ENCODE assay signal across 1 cellular context in the genomic region with DNA sequence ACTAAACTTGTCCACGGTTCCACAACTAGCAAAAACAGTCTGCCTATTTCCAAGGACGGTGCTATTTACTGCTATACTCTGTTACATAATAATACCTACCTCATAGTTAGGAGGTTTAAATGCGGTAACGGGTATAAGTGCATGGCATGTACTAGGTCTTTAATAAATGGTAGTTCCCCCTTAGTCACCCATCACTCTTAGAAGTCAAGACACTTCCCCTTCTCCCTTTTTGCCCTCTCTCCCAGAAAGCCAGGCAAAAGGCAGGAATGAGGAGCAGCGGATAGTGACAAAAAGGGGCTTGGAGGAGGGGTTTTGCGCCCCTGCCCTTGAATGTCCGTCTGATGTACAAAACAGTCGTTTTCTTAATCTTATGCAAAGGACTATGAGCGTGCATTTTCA.
TF ChIP-seq lines count a peak whose summit lies in the region.

No MANE protein-coding gene starts in this region.

TF ChIP-seq in WTC11, 78 proteins besides CTCF, POLR2A, EP300 and RAD21 (continued from another document):
- TF ChIP-seq, protein P1, sequence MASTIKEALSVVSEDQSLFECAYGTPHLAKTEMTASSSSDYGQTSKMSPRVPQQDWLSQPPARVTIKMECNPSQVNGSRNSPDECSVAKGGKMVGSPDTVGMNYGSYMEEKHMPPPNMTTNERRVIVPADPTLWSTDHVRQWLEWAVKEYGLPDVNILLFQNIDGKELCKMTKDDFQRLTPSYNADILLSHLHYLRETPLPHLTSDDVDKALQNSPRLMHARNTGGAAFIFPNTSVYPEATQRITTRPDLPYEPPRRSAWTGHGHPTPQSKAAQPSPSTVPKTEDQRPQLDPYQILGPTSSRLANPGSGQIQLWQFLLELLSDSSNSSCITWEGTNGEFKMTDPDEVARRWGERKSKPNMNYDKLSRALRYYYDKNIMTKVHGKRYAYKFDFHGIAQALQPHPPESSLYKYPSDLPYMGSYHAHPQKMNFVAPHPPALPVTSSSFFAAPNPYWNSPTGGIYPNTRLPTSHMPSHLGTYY (CRISPR knock-in tag; IDR thresholded peaks at IDR 0.05): no peak
- TF ChIP-seq MAX (CRISPR knock-in tag; IDR thresholded peaks at IDR 0.05): no peak
- TF ChIP-seq IRF2 (CRISPR knock-in tag; IDR thresholded peaks at IDR 0.05; ENCODE audit: borderline replicate concordance, low read depth): no peak
- no peak for TF ChIP-seq ZNF232 (CRISPR knock-in tag; IDR thresholded peaks at IDR 0.05)
- TF ChIP-seq, protein P2, sequence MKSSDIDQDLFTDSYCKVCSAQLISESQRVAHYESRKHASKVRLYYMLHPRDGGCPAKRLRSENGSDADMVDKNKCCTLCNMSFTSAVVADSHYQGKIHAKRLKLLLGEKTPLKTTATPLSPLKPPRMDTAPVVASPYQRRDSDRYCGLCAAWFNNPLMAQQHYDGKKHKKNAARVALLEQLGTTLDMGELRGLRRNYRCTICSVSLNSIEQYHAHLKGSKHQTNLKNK (CRISPR knock-in tag; IDR thresholded peaks at IDR 0.05): no peak
- TF ChIP-seq, protein P3, sequence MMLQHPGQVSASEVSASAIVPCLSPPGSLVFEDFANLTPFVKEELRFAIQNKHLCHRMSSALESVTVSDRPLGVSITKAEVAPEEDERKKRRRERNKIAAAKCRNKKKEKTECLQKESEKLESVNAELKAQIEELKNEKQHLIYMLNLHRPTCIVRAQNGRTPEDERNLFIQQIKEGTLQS (CRISPR knock-in tag; conservative IDR thresholded peaks at IDR 0.05): no peak
- TF ChIP-seq CBFB (CRISPR knock-in tag; IDR thresholded peaks at IDR 0.05; ENCODE audit: low read depth): no peak
- no peak for TF ChIP-seq GABPB1 (CRISPR knock-in tag; IDR thresholded peaks at IDR 0.05)
- no peak for TF ChIP-seq SMAD3 (CRISPR knock-in tag; IDR thresholded peaks at IDR 0.05; ENCODE audit: borderline replicate concordance)
- no peak for TF ChIP-seq PRRX2 (CRISPR knock-in tag; IDR thresholded peaks at IDR 0.05)
